12 cellular contexts compared by ENCODE assay signal in genomic region chr5:141941307-141941706, GRCh38. TPM values are rescaled to one million over a fixed set of nuclear protein-coding genes. Genes with fewer than 3 reads are reported as not detected.
DNase-seq lines count a peak whose midpoint lies in the region; ATAC-seq and TF ChIP-seq lines count a peak whose summit lies in the region.
"Had no signal": no experiment of that assay in that cellular context is flagged by ENCODE, and none has a peak within 500 bp of the region (broad histone marks: within the 10 kb centered on the region; RNA-seq: fewer than 3 reads in every experiment).

No MANE protein-coding gene starts in this region.

- peaks cover 10% of the 10 kb centered on the region for H3K4me1 ChIP-seq in foreskin keratinocyte
- peaks cover 16 to 27% (median 26%) of the 10 kb centered on the region in 3 donors for H3K4me1 ChIP-seq in skeletal muscle tissue (ENCODE audit: control insufficient read depth in 3 of 3, insufficient read depth in 3 of 3, low read length in 3 of 3)

- H3K27ac ChIP-seq in foreskin keratinocyte (no peak overlapping the region), skeletal muscle tissue (ENCODE audit: low read depth, low read length) (peak overlapping the region; percentile 11)
- H3K27ac ChIP-seq: epithelial cell of prostate, HL-60 had no signal

- H3K9ac ChIP-seq in skeletal muscle tissue (ENCODE audit: low read depth in 1 of 3, low read length in 3 of 3) = peak overlapping the region in 1 of 3 donors; percentile 3

- DNase-seq in EH (ENCODE audit: low read depth) = peak; percentile 57
- DNase-seq in foreskin keratinocyte = no peak
- DNase-seq in left colon = no peak
- no peak for DNase-seq in COR-L47 (lab: John Stamatoyannopoulos, UW)
- DNase-seq in NCI-H2196 (lab: John Stamatoyannopoulos, UW; ENCODE audit: unreplicated experiment) = no peak
- DNase-seq in stimulated activated CD4-positive, alpha-beta T cell treated with anti-CD3 and anti-CD28 coated beads, Interleukin-4, amount 100 ng/mL, for 24 hours = no peak
- DNase-seq: activated T-cell treated with anti-CD3 and anti-CD28 coated beads, Interleukin-2, amount 50 U/mL, for 72 hours; NCI-H2081 had no signal

- H3K4me3 ChIP-seq in skeletal muscle tissue (ENCODE audit: low read length in 3 of 3) = no peak overlapping the region

- no peak for TF ChIP-seq CTCF in foreskin keratinocyte (conservative IDR thresholded peaks at IDR 0.05)

- peaks cover 18 to 31% (median 30%) of the 10 kb centered on the region in 3 donors for H3K36me3 ChIP-seq in skeletal muscle tissue (ENCODE audit: control insufficient read depth in 3 of 3, insufficient read depth in 3 of 3, low read length in 3 of 3)

- ATAC-seq in SK-N-SH treated with all-trans-retinoic acid at 6 μM for 48 hours = peak; percentile 68
- ATAC-seq in foreskin keratinocyte = peak; percentile 63
- no peak for ATAC-seq in left colon
- ATAC-seq: activated T-cell treated with anti-CD3 and anti-CD28 coated beads, Interleukin-2, amount 50 U/mL, for 72 hours had no signal

- H3K9me3 ChIP-seq in skeletal muscle tissue (ENCODE audit: control insufficient read depth in 3 of 3, low read length in 3 of 3) = no peaks in the 10 kb centered on the region

- intact Hi-C loops in left colon (cut with DNase I, micrococcal nuclease) = no loop called here

- no peaks in the 10 kb centered on the region for H3K27me3 ChIP-seq in foreskin keratinocyte
- peaks cover 8 to 17% (median 10%) of the 10 kb centered on the region in 3 donors for H3K27me3 ChIP-seq in skeletal muscle tissue (ENCODE audit: control insufficient read depth in 3 of 3, insufficient read depth in 3 of 3, low read length in 3 of 3)

TF ChIP-seq in SK-N-SH treated with all-trans-retinoic acid at 6 μM for 48 hours, 23 proteins besides CTCF, POLR2A, EP300 and RAD21:
- TF ChIP-seq ZFP30 (CRISPR knock-in tag; IDR thresholded peaks at IDR 0.05) = no peak
- no peak for TF ChIP-seq SNAI2 (CRISPR knock-in tag; IDR thresholded peaks at IDR 0.05)
- no peak for TF ChIP-seq BACH2 (CRISPR knock-in tag; IDR thresholded peaks at IDR 0.05; ENCODE audit: borderline replicate concordance)
- no peak for TF ChIP-seq PATZ1 (CRISPR knock-in tag; IDR thresholded peaks at IDR 0.05; ENCODE audit: borderline replicate concordance)
- no peak for TF ChIP-seq OSR1 (CRISPR knock-in tag; IDR thresholded peaks at IDR 0.05)
- no peak for TF ChIP-seq TOX (CRISPR knock-in tag; IDR thresholded peaks at IDR 0.05; ENCODE audit: borderline replicate concordance)
- TF ChIP-seq RARB (CRISPR knock-in tag; IDR thresholded peaks at IDR 0.05) = no peak
- no peak for TF ChIP-seq ZFP3 (CRISPR knock-in tag; IDR thresholded peaks at IDR 0.05)
- no peak for TF ChIP-seq CSRNP3 (CRISPR knock-in tag; IDR thresholded peaks at IDR 0.05)
- no peak for TF ChIP-seq CREB5 (CRISPR knock-in tag; IDR thresholded peaks at IDR 0.05; ENCODE audit: low read depth)
- no peak for TF ChIP-seq ZNF70 (CRISPR knock-in tag; IDR thresholded peaks at IDR 0.05)

RNA-seq across cellular contexts. Expression of gene PCDH12, which starts 16.7 kb away (rescaled TPM):
- total RNA-seq in foreskin keratinocyte = 0.03 and 0.07 TPM in 2 replicates
- polyA plus RNA-seq in foreskin keratinocyte = 0.01 and 0.02 TPM in 2 replicates
- 12.0 TPM for total RNA-seq in skeletal muscle tissue
- total RNA-seq in left colon = 1 to 10 TPM in 1 of 2 donors, under 1 TPM in 1; 0.95 to 2.1 TPM

RNA-seq across cellular contexts. Expression of gene DELE1, which starts 17.6 kb away (rescaled TPM):
- total RNA-seq in foreskin keratinocyte (39.2 and 44.1 TPM in 2 replicates), skeletal muscle tissue (42.3 TPM), left colon (10 to 100 TPM; 77.8 to 99.1 TPM)
- polyA plus RNA-seq in foreskin keratinocyte = 26.3 and 30.0 TPM in 2 replicates

RNA-seq across cellular contexts. Expression of gene RNF14, which starts 27.6 kb away (rescaled TPM):
- total RNA-seq in foreskin keratinocyte = 55.1 and 57.0 TPM in 2 replicates
- polyA plus RNA-seq in foreskin keratinocyte = 19.8 and 23.4 TPM in 2 replicates
- total RNA-seq in skeletal muscle tissue = 44.4 TPM
- total RNA-seq in left colon = 10 to 100 TPM; 69.3 to 72.0 TPM
